In genomic region chr17:78170692-78171590, GRCh38 we compare ENCODE assay signal across 11 cellular contexts. TPM values are rescaled to one million over a fixed set of nuclear protein-coding genes. Genes with fewer than 3 reads are reported as not detected.
DNase-seq lines count a peak whose midpoint lies in the region; ATAC-seq and TF ChIP-seq lines count a peak whose summit lies in the region.
"Had no signal": no experiment of that assay in that cellular context is flagged by ENCODE, and none has a peak within 500 bp of the region (broad histone marks: within the 10 kb centered on the region; RNA-seq: fewer than 3 reads in every experiment).

No MANE protein-coding gene starts in this region.

- H3K4me1 ChIP-seq in DOHH2 (ENCODE audit: control insufficient read depth, low read length), result peaks cover 81% of the 10 kb centered on the region
- peaks cover 68% of the 10 kb centered on the region for H3K4me1 ChIP-seq in mucosa of stomach (ENCODE audit: control insufficient read depth, insufficient read depth, low read length)
- H3K4me1 ChIP-seq in body of pancreas, result peaks cover 72% of the 10 kb centered on the region

- H3K9me2 ChIP-seq in DOHH2 (replicated peaks; ENCODE audit: control insufficient read depth, low read length), result no peaks in the 10 kb centered on the region

- peak overlapping the region; percentile 90 for H3K27ac Mint-ChIP-seq in activated B cell treated with CpG ODN at 0.5 μM for 24 hours

- TF ChIP-seq CTCF in 22Rv1 (IDR thresholded peaks at IDR 0.05) (no peak), DOHH2 (IDR thresholded peaks at IDR 0.05; ENCODE audit: low read depth, low read length, poor library complexity, severe bottlenecking) (no peak), activated B cell treated with CpG ODN at 0.5 μM for 24 hours (IDR thresholded peaks at IDR 0.05) (no peak), GM10266 (IDR thresholded peaks at IDR 0.05; ENCODE audit: control insufficient read depth, insufficient read depth, low read depth, missing control alignments) (no peak), body of pancreas (IDR thresholded peaks at IDR 0.05) (no peak)

- no peak for TF ChIP-seq POLR2A in body of pancreas (IDR thresholded peaks at IDR 0.05)

- ATAC-seq in activated B cell treated with CpG ODN at 0.5 μM for 24 hours (ENCODE audit: low read depth), result no peak
- no peak for ATAC-seq in body of pancreas

- POLR2A ChIA-PET in activated B cell treated with CpG ODN at 0.5 μM for 24 hours (lab: Charles Lee), result interaction anchor here (0.6 to 33.1 kb wide), 3 partner anchors 30 to 185 kb away, joined by 4 to 2404 read pairs (median 5); partner anchors contain the start of genes C17orf99, TMC6 and TMC8

- H3F3A ChIP-seq in DOHH2 (ENCODE audit: control insufficient read depth, insufficient read depth), result peaks cover 19% of the 10 kb centered on the region

- CTCF ChIA-PET in activated B cell treated with CpG ODN at 0.5 μM for 24 hours (lab: Charles Lee), result interaction anchor here (1.5 to 9.7 kb wide), 2 partner anchors 31 to 40 kb away, joined by 5 to 220 read pairs; partner anchors contain the start of genes TMC6 and TMC8

- DNase-seq in activated B cell treated with CpG ODN at 0.5 μM for 24 hours (no peak), iPS-NIHi11 (ENCODE audit: low spot score) (no peak), GM10266 (ENCODE audit: extremely low spot score) (no peak), DMS53 treated with DMSO at 0.1 percent for 48 hours (lab: John Stamatoyannopoulos, UW; ENCODE audit: unreplicated experiment) (no peak), body of pancreas (no peak)
- DNase-seq: IMR-90 had no signal

- H3K36me3 Mint-ChIP-seq in activated B cell treated with CpG ODN at 0.5 μM for 24 hours (ENCODE audit: low read depth), result peaks cover 64% of the 10 kb centered on the region

- H3K9ac ChIP-seq in mucosa of stomach (ENCODE audit: low read length), result peak overlapping the region; percentile 55

- H3K27me3 Mint-ChIP-seq in activated B cell treated with CpG ODN at 0.5 μM for 24 hours, result no peaks in the 10 kb centered on the region

- peak overlapping the region; percentile 94 for H3K4me2 ChIP-seq in DOHH2 (ENCODE audit: low read length)

- H4K20me1 ChIP-seq in DOHH2 (ENCODE audit: control insufficient read depth, insufficient read depth, low read depth, low read length), result peaks cover 15% of the 10 kb centered on the region

- 76 to 80% methylated on average over 11 to 30 of the region's 31 CpGs for WGBS in body of pancreas, 2 donors

- H3K27ac ChIP-seq in 22Rv1, result peak overlapping the region; percentile 98
- peak overlapping the region; percentile 65 for H3K27ac ChIP-seq in DOHH2 (ENCODE audit: low read depth, low read length)
- peak overlapping the region in 2 of 4 donors; percentile 27 to 95 for H3K27ac ChIP-seq in body of pancreas

- intact Hi-C loops in activated B cell treated with CpG ODN at 0.5 μM for 24 hours (cut with micrococcal nuclease), result no loop called here
- intact Hi-C loops in body of pancreas (cut with DNase I), result no loop called here

- peak overlapping the region; percentile 80 for H3K4me3 ChIP-seq in DOHH2 (ENCODE audit: low read length)
- H3K4me3 ChIP-seq in mucosa of stomach (ENCODE audit: low read length), result no peak overlapping the region
- no peak overlapping the region for H3K4me3 ChIP-seq in body of pancreas

- H3K27me3 ChIP-seq in DOHH2 (ENCODE audit: control insufficient read depth, low read length) (no peaks in the 10 kb centered on the region), mucosa of stomach (ENCODE audit: control insufficient read depth, insufficient read depth, low read length) (no peaks in the 10 kb centered on the region), body of pancreas (no peaks in the 10 kb centered on the region)

- H3K9me3 ChIP-seq in DOHH2 (ENCODE audit: control insufficient read depth, insufficient read depth, low read length), result no peaks in the 10 kb centered on the region
- H3K9me3 ChIP-seq in mucosa of stomach (ENCODE audit: control insufficient read depth, low read length), result no peaks in the 10 kb centered on the region
- no peaks in the 10 kb centered on the region for H3K9me3 ChIP-seq in body of pancreas

- peaks cover 56% of the 10 kb centered on the region for H3K79me2 ChIP-seq in DOHH2 (ENCODE audit: control insufficient read depth, low read length)

- no peaks in the 10 kb centered on the region for H3K9me3 Mint-ChIP-seq in activated B cell treated with CpG ODN at 0.5 μM for 24 hours

- H3K4me3 Mint-ChIP-seq in activated B cell treated with CpG ODN at 0.5 μM for 24 hours, result peak overlapping the region; percentile 84

- peaks cover 71% of the 10 kb centered on the region for H3K36me3 ChIP-seq in DOHH2 (ENCODE audit: control insufficient read depth, low read length)
- peaks cover 9% of the 10 kb centered on the region for H3K36me3 ChIP-seq in mucosa of stomach (ENCODE audit: control insufficient read depth, insufficient read depth, low read length)
- no peaks in the 10 kb centered on the region for H3K36me3 ChIP-seq in body of pancreas (replicated peaks in 1 of 2; ENCODE audit: insufficient read depth in 1 of 2, low read depth in 2 of 2)

- H3K4me1 Mint-ChIP-seq in activated B cell treated with CpG ODN at 0.5 μM for 24 hours, result peaks cover 74% of the 10 kb centered on the region

RNA-seq across cellular contexts. Expression of gene SYNGR2, which starts 2.6 kb away (rescaled TPM):
- total RNA-seq in activated B cell treated with CpG ODN at 0.5 μM for 24 hours (636 and 647 TPM in 2 replicates), body of pancreas (10 to 100 TPM; 68.6 to 86.4 TPM)

RNA-seq across cellular contexts. Expression of gene TK1, which starts 15.9 kb away (rescaled TPM):
- total RNA-seq in activated B cell treated with CpG ODN at 0.5 μM for 24 hours (3.8 TPM in 2 replicates), body of pancreas (1 to 10 TPM in 1 of 2 donors, under 1 TPM in 1; 0.66 to 4.9 TPM)

RNA-seq across cellular contexts. Expression of gene AFMID, which starts 16.2 kb away (rescaled TPM):
- total RNA-seq in activated B cell treated with CpG ODN at 0.5 μM for 24 hours (11.2 and 15.4 TPM in 2 replicates), body of pancreas (10 to 100 TPM; 78.9 to 94.6 TPM)

RNA-seq across cellular contexts. Expression of gene C17orf99, which starts 24.8 kb away (rescaled TPM):
- 5.2 and 7.1 TPM in 2 replicates for total RNA-seq in activated B cell treated with CpG ODN at 0.5 μM for 24 hours
- total RNA-seq in body of pancreas, result not detected
- total RNA-seq: IMR-90, mucosa of gallbladder, temporal lobe had no signal

RNA-seq across cellular contexts. Expression of gene TMC8, which starts 40.4 kb away (rescaled TPM):
- total RNA-seq in activated B cell treated with CpG ODN at 0.5 μM for 24 hours (166 and 181 TPM in 2 replicates), body of pancreas (1 to 10 TPM; 1.6 to 3.3 TPM)
- total RNA-seq: IMR-90 had no signal
